ENCODE assay signal across 8 cellular contexts in genomic region chr2:197130318-197130717, GRCh38.
DNase-seq lines count a peak whose midpoint lies in the region; ATAC-seq and TF ChIP-seq lines count a peak whose summit lies in the region.

No MANE protein-coding gene starts in this region.

- no peak overlapping the region for H3K4me2 ChIP-seq in osteoblast (ENCODE audit: insufficient read depth, low read length)

- no peaks in the 10 kb centered on the region for H3K9me3 Mint-ChIP-seq in activated CD4-positive, alpha-beta T cell treated with anti-CD3 and anti-CD28 coated beads for 36 hours (ENCODE audit: low read depth)
- no peaks in the 10 kb centered on the region for H3K9me3 Mint-ChIP-seq in stimulated activated effector memory CD8-positive, alpha-beta T cell treated with anti-CD3 and anti-CD28 coated beads, Interleukin-12 subunit alpha, Interleukin-12 subunit beta, amount 100 ng/mL, for 72 hours

- peak overlapping the region; percentile 85 for H3K27ac Mint-ChIP-seq in activated CD4-positive, alpha-beta T cell treated with anti-CD3 and anti-CD28 coated beads for 36 hours
- peak overlapping the region; percentile 26 for H3K27ac Mint-ChIP-seq in stimulated activated effector memory CD8-positive, alpha-beta T cell treated with anti-CD3 and anti-CD28 coated beads, Interleukin-12 subunit alpha, Interleukin-12 subunit beta, amount 100 ng/mL, for 72 hours

- no peaks in the 10 kb centered on the region for H3K36me3 ChIP-seq in osteoblast (ENCODE audit: insufficient read depth, low read length)

- intact Hi-C loops in activated CD4-positive, alpha-beta T cell treated with anti-CD3 and anti-CD28 coated beads for 36 hours (cut with DNase I, micrococcal nuclease) = no loop called here

- H3K4me3 Mint-ChIP-seq in activated CD4-positive, alpha-beta T cell treated with anti-CD3 and anti-CD28 coated beads for 36 hours = peak overlapping the region; percentile 5
- peak overlapping the region; percentile 9 for H3K4me3 Mint-ChIP-seq in stimulated activated effector memory CD8-positive, alpha-beta T cell treated with anti-CD3 and anti-CD28 coated beads, Interleukin-12 subunit alpha, Interleukin-12 subunit beta, amount 100 ng/mL, for 72 hours

- H3K4me1 Mint-ChIP-seq in activated CD4-positive, alpha-beta T cell treated with anti-CD3 and anti-CD28 coated beads for 36 hours = peaks cover 66% of the 10 kb centered on the region
- H3K4me1 Mint-ChIP-seq in stimulated activated effector memory CD8-positive, alpha-beta T cell treated with anti-CD3 and anti-CD28 coated beads, Interleukin-12 subunit alpha, Interleukin-12 subunit beta, amount 100 ng/mL, for 72 hours = peaks cover 66% of the 10 kb centered on the region

- no peak overlapping the region for H3K27ac ChIP-seq in osteoblast (ENCODE audit: low read depth, low read length)

- peaks cover 52% of the 10 kb centered on the region for H3K36me3 Mint-ChIP-seq in activated CD4-positive, alpha-beta T cell treated with anti-CD3 and anti-CD28 coated beads for 36 hours (ENCODE audit: low read depth)
- H3K36me3 Mint-ChIP-seq in stimulated activated effector memory CD8-positive, alpha-beta T cell treated with anti-CD3 and anti-CD28 coated beads, Interleukin-12 subunit alpha, Interleukin-12 subunit beta, amount 100 ng/mL, for 72 hours = peaks cover 62% of the 10 kb centered on the region

- no peaks in the 10 kb centered on the region for H4K20me1 ChIP-seq in osteoblast (ENCODE audit: insufficient read depth, low read length)

- H3K9me3 ChIP-seq in osteoblast (ENCODE audit: low read depth, low read length) = no peaks in the 10 kb centered on the region

- H3K4me1 ChIP-seq in osteoblast (ENCODE audit: insufficient read depth, low read length) = peaks cover under 1% of the 10 kb centered on the region

- POLR2A ChIA-PET in activated CD4-positive, alpha-beta T cell treated with anti-CD3 and anti-CD28 coated beads for 36 hours (lab: Charles Lee) = no interaction called here

- TF ChIP-seq POLR2A in NB4 (IDR thresholded peaks at IDR 0.05; ENCODE audit: extremely low read depth, insufficient read length) = no peak

- H3K27me3 ChIP-seq in osteoblast (ENCODE audit: insufficient read depth, low read length) = no peaks in the 10 kb centered on the region

- no peaks in the 10 kb centered on the region for H3K27me3 Mint-ChIP-seq in activated CD4-positive, alpha-beta T cell treated with anti-CD3 and anti-CD28 coated beads for 36 hours

- no peak overlapping the region for H3K4me3 ChIP-seq in NB4 (ENCODE audit: low read depth, low read length)
- no peak overlapping the region for H3K4me3 ChIP-seq in osteoblast (ENCODE audit: insufficient read depth, low read length)

- CTCF ChIA-PET in activated CD4-positive, alpha-beta T cell treated with anti-CD3 and anti-CD28 coated beads for 36 hours (lab: Charles Lee) = interaction anchor here (0.6 to 1.3 kb wide), 5 partner anchors 9 to 39 kb away, joined by 3 read pairs; no protein-coding TSS in a partner anchor

- no peak for TF ChIP-seq CTCF in NB4 (IDR thresholded peaks at IDR 0.05; ENCODE audit: low read depth, low read length)
- TF ChIP-seq CTCF in osteoblast (IDR thresholded peaks at IDR 0.05; ENCODE audit: extremely low read depth, low read depth, low read length) = no peak

- peak; percentile 82 for ATAC-seq in activated CD4-positive, alpha-beta T cell treated with anti-CD3 and anti-CD28 coated beads for 36 hours
- ATAC-seq in HG02759 (IDR thresholded peaks at IDR 0.05; ENCODE audit: unreplicated experiment) = peak; percentile 75
- ATAC-seq in stimulated activated effector memory CD8-positive, alpha-beta T cell treated with anti-CD3 and anti-CD28 coated beads, Interleukin-12 subunit alpha, Interleukin-12 subunit beta, amount 100 ng/mL, for 72 hours = peak; percentile 89

- DNase-seq in activated CD4-positive, alpha-beta T cell treated with anti-CD3 and anti-CD28 coated beads for 36 hours = no peak
- no peak for DNase-seq in activated CD4-positive, alpha-beta T cell treated with anti-CD3 and anti-CD28 coated beads, Interleukin-2, amount 50 U/mL, for 1 hour
- DNase-seq in NB4 (ENCODE audit: low read depth) (peak; percentile 34), NCI-H2029 treated with DMSO at 0.1 percent for 48 hours (lab: John Stamatoyannopoulos, UW) (no peak), osteoblast (ENCODE audit: insufficient read length, low spot score, missing footprints) (no peak), NCI-H446 (lab: John Stamatoyannopoulos, UW) (no peak)
- no peak for DNase-seq in stimulated activated effector memory CD8-positive, alpha-beta T cell treated with anti-CD3 and anti-CD28 coated beads, Interleukin-12 subunit alpha, Interleukin-12 subunit beta, amount 100 ng/mL, for 72 hours (ENCODE audit: low spot score in 2 of 2)

- no peaks in the 10 kb centered on the region for H3K79me2 ChIP-seq in osteoblast (ENCODE audit: insufficient read depth, low read length)

- H2AFZ ChIP-seq in osteoblast (ENCODE audit: low read length) = no peak overlapping the region
